In the genomic region with DNA sequence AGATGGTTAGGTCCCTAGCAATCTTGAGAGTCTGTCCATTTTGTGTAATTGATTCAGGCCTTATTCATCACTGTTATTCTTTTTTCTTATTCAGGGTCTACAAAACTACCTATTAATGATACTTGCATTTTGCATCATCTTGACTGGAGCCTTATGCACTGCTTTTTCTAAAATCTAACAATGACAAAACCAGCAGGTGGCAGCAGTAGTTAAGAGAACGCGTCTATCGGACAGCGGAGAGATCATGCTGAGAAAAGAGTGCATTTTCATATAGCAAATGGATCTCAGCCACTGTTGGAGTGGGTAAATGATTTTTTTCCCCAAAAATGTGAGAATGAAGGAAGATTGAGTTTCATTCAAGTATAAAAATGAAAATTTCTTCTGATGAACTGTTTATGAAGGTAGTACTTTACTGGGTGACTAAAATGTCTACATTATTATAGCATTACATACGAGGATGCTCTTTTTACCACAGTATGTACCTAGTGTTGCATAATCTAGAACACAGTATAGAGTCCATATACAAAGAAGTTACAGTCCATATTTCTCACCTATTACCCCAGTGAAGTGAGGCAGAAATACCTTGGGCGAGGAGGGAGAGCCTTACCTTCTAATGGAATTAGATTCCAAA, we compare ENCODE assay signal across 8 cellular contexts. TPM values are rescaled to one million over a fixed set of nuclear protein-coding genes. Genes with fewer than 3 reads are reported as not detected.
DNase-seq lines count a peak whose midpoint lies in the region; ATAC-seq and TF ChIP-seq lines count a peak whose summit lies in the region.

No MANE protein-coding gene starts in this region.

- peak; percentile 65 for DNase-seq in activated CD4-positive, alpha-beta T cell treated with anti-CD3 and anti-CD28 coated beads for 36 hours
- DNase-seq in activated CD4-positive, alpha-beta T cell treated with anti-CD3 and anti-CD28 coated beads for 1 hour, result no peak
- peak; percentile 80 for DNase-seq in GM23248
- DNase-seq in Jurkat, Clone E6-1 (ENCODE audit: low read depth, low spot score), result peak; percentile 23
- peak; percentile 60 for DNase-seq in RPMI8226
- peak; percentile 71 for DNase-seq in brain microvascular endothelial cell
- peak; percentile 96 for DNase-seq in inferior parietal cortex (ENCODE audit: extremely low spot score)
- peak; percentile 9 to 20 (median 12) for DNase-seq in stimulated activated CD4-positive, alpha-beta T cell treated with anti-CD3 and anti-CD28 coated beads, Interleukin-1b, Interleukin-23, amount 100 ng/mL, for 24 hours (ENCODE audit: low read depth in 4 of 4, low spot score in 1 of 4)

- 0 out of 2 replicates have a peak overlapping the region, but pooled peaks have one; percentile 4 for H2AFZ ChIP-seq in GM23248

- H3K4me3 Mint-ChIP-seq in activated CD4-positive, alpha-beta T cell treated with anti-CD3 and anti-CD28 coated beads for 36 hours, result no peak overlapping the region

- H3K9ac ChIP-seq in GM23248, result no peak overlapping the region

- peak; percentile 73 for ATAC-seq in activated CD4-positive, alpha-beta T cell treated with anti-CD3 and anti-CD28 coated beads for 36 hours

- in situ Hi-C loops in GM23248 (cut with MboI), result no loop called here
- in situ Hi-C loops in brain microvascular endothelial cell (cut with HindIII; ENCODE audit: low pct_ligation_motif_present, low sequenced_read_pairs), result loop anchor here (25.0 kb wide), 1 partner anchor 359 kb away; no protein-coding TSS in a partner anchor

- no peaks in the 10 kb centered on the region for H4K20me1 ChIP-seq in GM23248 (ENCODE audit: insufficient read depth)

- H3K36me3 Mint-ChIP-seq in activated CD4-positive, alpha-beta T cell treated with anti-CD3 and anti-CD28 coated beads for 36 hours (ENCODE audit: low read depth), result no peaks in the 10 kb centered on the region

- intact Hi-C loops in activated CD4-positive, alpha-beta T cell treated with anti-CD3 and anti-CD28 coated beads for 36 hours (cut with DNase I, micrococcal nuclease), result loop anchor here (2.0 to 10.0 kb wide), 3 partner anchors 371 to 921 kb away; no protein-coding TSS in a partner anchor

- no peaks in the 10 kb centered on the region for H3F3A ChIP-seq in GM23248 (ENCODE audit: insufficient read depth)

- H3K27me3 Mint-ChIP-seq in activated CD4-positive, alpha-beta T cell treated with anti-CD3 and anti-CD28 coated beads for 36 hours, result peaks cover 6% of the 10 kb centered on the region

- no peaks in the 10 kb centered on the region for H3K4me1 ChIP-seq in GM23248 (ENCODE audit: insufficient read depth)

- no peak overlapping the region for H3K27ac Mint-ChIP-seq in activated CD4-positive, alpha-beta T cell treated with anti-CD3 and anti-CD28 coated beads for 36 hours

- 31 to 33% methylated on average over 6 of the region's 6 CpGs for whole genome bisulfite sequencing in GM23248 (ENCODE audit: low coverage in 1 of 2, low lambda C conversion rate in 2 of 2, missing lambda C conversion rate in 2 of 2), 2 experiments

- H3K9me3 Mint-ChIP-seq in activated CD4-positive, alpha-beta T cell treated with anti-CD3 and anti-CD28 coated beads for 36 hours (ENCODE audit: low read depth), result no peaks in the 10 kb centered on the region

- H3K36me3 ChIP-seq in GM23248 (ENCODE audit: low read depth) (no peaks in the 10 kb centered on the region), brain microvascular endothelial cell (replicated peaks) (no peaks in the 10 kb centered on the region)

- H3K27me3 ChIP-seq in GM23248 (replicated peaks; ENCODE audit: insufficient read depth) (no peaks in the 10 kb centered on the region), brain microvascular endothelial cell (replicated peaks) (no peaks in the 10 kb centered on the region)

- H3K79me2 ChIP-seq in GM23248 (ENCODE audit: insufficient read depth), result no peaks in the 10 kb centered on the region

- no peak overlapping the region for H3K4me2 ChIP-seq in GM23248 (ENCODE audit: unreplicated experiment)

- H3K4me3 ChIP-seq in GM23248, result no peak overlapping the region
- H3K4me3 ChIP-seq in Jurkat, Clone E6-1 (ENCODE audit: low read length), result no peak overlapping the region
- H3K4me3 ChIP-seq in brain microvascular endothelial cell (ENCODE audit: low read depth, low read length), result no peak overlapping the region

- H3K9me2 ChIP-seq in GM23248 (ENCODE audit: insufficient read depth), result no peaks in the 10 kb centered on the region

- CTCF ChIA-PET in activated CD4-positive, alpha-beta T cell treated with anti-CD3 and anti-CD28 coated beads for 36 hours (lab: Charles Lee), result interaction anchor here (0.7 to 2.3 kb wide), 5 partner anchors 8 to 598 kb away, joined by 3 to 9 read pairs (median 3); no protein-coding TSS in a partner anchor

- POLR2A ChIA-PET in activated CD4-positive, alpha-beta T cell treated with anti-CD3 and anti-CD28 coated beads for 36 hours (lab: Charles Lee), result no interaction called here

- TF ChIP-seq CTCF in brain microvascular endothelial cell (IDR thresholded peaks at IDR 0.05; ENCODE audit: low read depth, low read length, missing control alignments), result peak; percentile 77

- no peaks in the 10 kb centered on the region for H3K4me1 Mint-ChIP-seq in activated CD4-positive, alpha-beta T cell treated with anti-CD3 and anti-CD28 coated beads for 36 hours

- no peaks in the 10 kb centered on the region for H3K9me3 ChIP-seq in GM23248 (ENCODE audit: low read depth)

- H3K27ac ChIP-seq in GM23248 (no peak overlapping the region), brain microvascular endothelial cell (no peak overlapping the region)

RNA-seq across cellular contexts. Expression of a gene that starts 43.2 kb away (rescaled TPM):
- total RNA-seq in activated CD4-positive, alpha-beta T cell treated with anti-CD3 and anti-CD28 coated beads for 36 hours, result under 1 TPM; 0.21 to 0.32 TPM
- total RNA-seq in GM23248 (2014; rRNA removed; shearing (Covaris generic)), result 0.63 and 2.4 TPM in 2 replicates
- polyA plus RNA-seq in GM23248 (2016; fragmentation: Nextera tagmentation; extraction: Ambion mirVana), result 1.1 and 1.6 TPM in 2 replicates
- polyA plus RNA-seq in Jurkat, Clone E6-1 (2012; ENCODE audit: insufficient read depth, insufficient read length), result not detected
